In the genomic region with DNA sequence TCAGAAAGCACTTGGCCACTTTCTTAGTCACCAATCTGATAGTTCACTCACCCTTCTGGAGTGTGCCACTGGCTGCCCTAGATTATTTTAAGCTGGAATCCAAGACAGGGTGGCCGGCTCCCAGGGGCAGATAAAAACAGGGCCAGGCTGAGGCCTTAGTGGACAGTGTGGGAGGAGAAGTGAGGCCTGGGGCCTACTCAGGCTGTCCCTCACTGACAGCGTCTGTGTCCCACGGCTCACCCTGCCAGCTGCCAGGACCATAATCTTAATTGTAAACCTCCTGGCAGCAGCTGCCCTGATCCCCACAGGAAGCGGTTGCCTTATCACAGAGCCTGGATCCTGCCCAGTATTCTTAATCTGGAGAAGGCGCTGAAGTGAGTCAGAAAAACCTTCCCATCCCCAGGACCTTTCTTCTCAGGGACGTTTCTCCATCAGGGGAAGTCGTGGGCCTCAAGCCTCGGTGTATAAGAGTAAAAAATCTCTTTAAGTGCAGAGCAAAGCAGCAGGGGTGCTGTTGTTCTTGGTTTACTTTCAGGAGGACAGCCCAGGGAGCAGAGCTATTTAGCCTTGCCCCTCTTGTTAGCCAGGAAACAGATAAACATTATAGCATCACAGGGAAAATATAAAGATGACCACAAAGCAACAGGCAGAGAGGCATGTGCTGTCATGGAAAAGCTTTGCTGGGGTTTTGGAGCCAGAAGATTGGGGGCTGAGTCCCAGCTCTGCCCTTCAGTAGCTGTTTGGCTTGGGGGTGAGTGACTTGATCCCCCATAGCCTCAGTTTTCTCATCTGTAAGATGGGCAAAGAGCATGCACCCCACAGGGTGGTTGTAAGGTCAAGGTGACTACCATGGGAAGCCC, we compare ENCODE assay signal across 8 cellular contexts. TPM values are rescaled to one million over a fixed set of nuclear protein-coding genes. Genes with fewer than 3 reads are reported as not detected.
DNase-seq lines count a peak whose midpoint lies in the region; ATAC-seq and TF ChIP-seq lines count a peak whose summit lies in the region.

No MANE protein-coding gene starts in this region.

- no peak overlapping the region for H3K27ac ChIP-seq in RWPE1

- CTCF ChIA-PET in RWPE1 (lab: Yijun Ruan, JAX) = interaction anchor here (0.7 to 1.4 kb wide), 3 partner anchors 9 to 671 kb away, joined by 3 to 7 read pairs (median 3); no protein-coding TSS in a partner anchor

- TF ChIP-seq CTCF in RWPE1 (conservative IDR thresholded peaks at IDR 0.05; ENCODE audit: low read depth) = no peak

- ATAC-seq in HG02973 (IDR thresholded peaks at IDR 0.05; ENCODE audit: unreplicated experiment) = no peak

- DNase-seq in HT1080 (ENCODE audit: low read depth) (peak; percentile 50), amniotic epithelial cell (ENCODE audit: low read depth) (peak; percentile 95), iris pigment epithelial cell (ENCODE audit: low read depth) (peak; percentile 83), stromal cell of bone marrow (ENCODE audit: low read depth) (peak; percentile 69), RWPE1 (ENCODE audit: low spot score) (no peak), COLO668 (lab: John Stamatoyannopoulos, UW; ENCODE audit: unreplicated experiment) (no peak), NCI-H2029 treated with DMSO at 0.1 percent for 48 hours (lab: John Stamatoyannopoulos, UW) (no peak)

- POLR2A ChIA-PET in RWPE1 (lab: Yijun Ruan, JAX; ENCODE audit: low non-redundant PET) = no interaction called here

RNA-seq across cellular contexts. Expression of gene TSPAN18, which starts 39.6 kb away (rescaled TPM):
- total RNA-seq in HT1080 (2014; rRNA removed; shearing (Covaris generic)) = not detected in 2 replicates
- polyA plus RNA-seq in HT1080 (2015; cell fraction: cytosol; rRNA removed) = 0.37 and 0.44 TPM in 2 replicates
- 0.23 and 0.26 TPM in 2 replicates for polyA plus RNA-seq in HT1080 (2015; cell fraction: nucleus; rRNA removed)

Comparison
In these comparisons a context has a peak if more than half of its experiments do, and no peak if none do; other contexts are left out.
1. DNase-seq: peak in HT1080 (single experiment), amniotic epithelial cell (single experiment), iris pigment epithelial cell (single experiment) and stromal cell of bone marrow (single experiment); none in RWPE1 (single experiment), COLO668 (single experiment) and NCI-H2029 treated with DMSO at 0.1 percent for 48 hours (single experiment).